ENCODE assay signal across 2 cellular contexts in the genomic region with DNA sequence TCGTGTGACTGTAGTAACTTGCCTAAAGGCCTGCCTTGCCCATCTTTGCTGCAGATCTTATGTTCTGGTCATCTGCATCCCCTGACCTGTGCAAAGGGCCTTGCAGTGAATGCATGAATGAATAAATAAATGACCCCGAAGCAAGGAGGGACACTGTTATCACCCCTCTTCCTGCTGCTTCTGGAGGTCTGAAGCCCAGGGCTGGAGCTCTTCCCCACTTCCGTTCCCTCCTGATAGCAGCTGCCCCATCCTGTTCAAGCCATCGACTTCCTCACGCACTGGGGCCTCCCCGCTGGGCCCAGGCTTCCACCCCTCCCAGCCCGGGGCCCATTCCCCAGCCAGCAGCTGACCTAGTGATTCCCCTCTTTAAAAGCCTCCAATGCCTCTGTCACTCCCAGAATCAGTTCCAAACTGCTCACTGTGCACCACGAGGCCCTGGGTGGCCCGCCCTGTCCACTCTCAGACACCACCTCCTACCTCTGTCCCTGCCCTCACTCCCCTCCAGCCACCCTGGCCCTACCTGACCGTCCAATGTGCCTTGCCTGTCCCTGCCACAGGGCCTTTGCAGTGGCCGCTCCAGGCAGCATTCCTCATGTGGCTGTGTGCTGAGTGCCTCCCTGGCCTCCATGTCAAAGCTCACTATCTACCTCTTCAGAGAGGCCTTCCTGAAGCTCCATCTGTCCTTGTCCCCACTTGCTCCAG.
A peak's percentile ranks its signal among the peaks of the same experiment; 100 is the strongest.
TF ChIP-seq lines count a peak whose summit lies in the region.

No MANE protein-coding gene starts in this region.

TF ChIP-seq in HCT116, 20 proteins besides CTCF, POLR2A, EP300 and RAD21:
- TF ChIP-seq JUND (IDR thresholded peaks at IDR 0.05) (no peak), ZFX (IDR thresholded peaks at IDR 0.05) (no peak), EGR1 (IDR thresholded peaks at IDR 0.05; ENCODE audit: low read depth) (no peak)

TF ChIP-seq in HepG2, 621 proteins besides CTCF, POLR2A, EP300 and RAD21:
- TF ChIP-seq ZNF616 (CRISPR knock-in tag; IDR thresholded peaks at IDR 0.05; ENCODE audit: low read depth) (no peak), AGO2 (optimal IDR thresholded peaks at IDR 0.05; ENCODE audit: low read depth, low read length) (peak; percentile 38)
